In the genomic region with DNA sequence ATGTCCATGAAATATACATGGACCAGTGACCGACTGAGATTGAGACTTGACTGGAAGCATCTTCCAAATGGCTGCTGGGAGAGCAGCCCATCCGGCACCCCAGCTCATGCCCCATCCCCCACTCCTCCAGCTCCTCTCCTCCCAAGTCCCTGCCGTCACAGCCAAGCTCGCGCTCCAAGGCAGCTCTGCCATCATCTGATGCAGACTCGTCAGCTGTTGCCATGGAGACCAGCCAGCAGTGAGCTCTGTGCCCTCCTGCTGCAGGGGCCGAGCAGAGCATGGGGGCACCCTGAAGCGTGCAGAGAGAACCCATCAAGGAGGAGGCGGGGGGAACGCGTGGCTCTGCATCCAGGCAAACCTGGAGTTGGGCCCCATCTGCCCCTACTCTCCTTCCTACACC, we compare ENCODE assay signal across 9 cellular contexts.
DNase-seq lines count a peak whose midpoint lies in the region; ATAC-seq and TF ChIP-seq lines count a peak whose summit lies in the region.
"Had no signal": no experiment of that assay in that cellular context is flagged by ENCODE, and none has a peak within 500 bp of the region (broad histone marks: within the 10 kb centered on the region; RNA-seq: fewer than 3 reads in every experiment).

No MANE protein-coding gene starts in this region.

- TF ChIP-seq CTCF in dorsolateral prefrontal cortex (IDR thresholded peaks at IDR 0.05 in 54 of 56, conservative IDR thresholded peaks at IDR 0.05 in 2 of 56; ENCODE audit: low read depth in 1 of 56, partially characterized antibody in 56 of 56) (peak in 1 of 56 donors; percentile 18), retinal pigment epithelial cell (conservative IDR thresholded peaks at IDR 0.05; ENCODE audit: low read depth, low read length) (no peak), esophagus squamous epithelium (IDR thresholded peaks at IDR 0.05) (no peak)

- H3K4me3 ChIP-seq in dorsolateral prefrontal cortex (peak overlapping the region in 29 of 59 donors; percentile 5 to 48 (median 24)), retinal pigment epithelial cell (ENCODE audit: low read length) (no peak overlapping the region), esophagus squamous epithelium (no peak overlapping the region)

- 82 to 100% methylated on average over 1 to 5 of the region's 11 CpGs for WGBS in esophagus squamous epithelium, 2 donors

- H3K9me3 ChIP-seq in esophagus squamous epithelium, result no peaks in the 10 kb centered on the region

- peaks cover 28 to 57% (median 34%) of the 10 kb centered on the region in 3 donors for H3K4me1 ChIP-seq in esophagus squamous epithelium

- H3K27ac ChIP-seq in dorsolateral prefrontal cortex, result peak overlapping the region in 57 of 59 donors; percentile 15 to 92 (median 80)
- no peak overlapping the region for H3K27ac ChIP-seq in esophagus squamous epithelium
- H3K27ac ChIP-seq: C4-2B had no signal

- intact Hi-C loops in dorsolateral prefrontal cortex (cut with DNase I), result loop anchor here in 1 of 2 donors (2.0 to 10.0 kb wide), 2 partner anchors 75 to 339 kb away; a partner anchor contains a TSS
- intact Hi-C loops in esophagus squamous epithelium (cut with DNase I), result no loop called here

- H3K27me3 ChIP-seq in dorsolateral prefrontal cortex, result no peaks in the 10 kb centered on the region
- peaks cover 0 to 78% (median 0%) of the 10 kb centered on the region in 4 donors for H3K27me3 ChIP-seq in esophagus squamous epithelium

- ATAC-seq in HG02981 (IDR thresholded peaks at IDR 0.05; ENCODE audit: unreplicated experiment) (no peak), GM19397 (IDR thresholded peaks at IDR 0.05; ENCODE audit: unreplicated experiment) (no peak)

- H3K36me3 ChIP-seq in esophagus squamous epithelium, result no peaks in the 10 kb centered on the region

- TF ChIP-seq POLR2A in esophagus squamous epithelium (IDR thresholded peaks at IDR 0.05), result no peak

- DNase-seq in activated CD8-positive, alpha-beta memory T cell treated with anti-CD3 and anti-CD28 coated beads, Interleukin-2, amount 50 U/mL, for 4 hours, result peak; percentile 53
- DNase-seq in activated CD8-positive, alpha-beta memory T cell treated with anti-CD3 and anti-CD28 coated beads, Interleukin-2, amount 50 U/mL, for 48 hours, result no peak
- DNase-seq in NCI-H69 (lab: John Stamatoyannopoulos, UW), result peak; percentile 60
- peak; percentile 80 to 98 (median 95) for DNase-seq in dorsolateral prefrontal cortex
- DNase-seq in retinal pigment epithelial cell (ENCODE audit: low read depth), result peak; percentile 42
- no peak for DNase-seq in esophagus squamous epithelium (lab: John Stamatoyannopoulos, UW)

Comparison
In these comparisons a context has a peak if more than half of its experiments do, and no peak if none do; other contexts are left out.
1. DNase-seq: peak in activated CD8-positive, alpha-beta memory T cell treated with anti-CD3 and anti-CD28 coated beads, Interleukin-2, amount 50 U/mL, for 4 hours (single experiment), NCI-H69 (single experiment), dorsolateral prefrontal cortex (10 of 10) and retinal pigment epithelial cell (single experiment); none in activated CD8-positive, alpha-beta memory T cell treated with anti-CD3 and anti-CD28 coated beads, Interleukin-2, amount 50 U/mL, for 48 hours (single experiment) and esophagus squamous epithelium (single experiment).
2. H3K27ac ChIP-seq: peak in dorsolateral prefrontal cortex (57 of 59); none in esophagus squamous epithelium (0 of 4).